In the genomic region with DNA sequence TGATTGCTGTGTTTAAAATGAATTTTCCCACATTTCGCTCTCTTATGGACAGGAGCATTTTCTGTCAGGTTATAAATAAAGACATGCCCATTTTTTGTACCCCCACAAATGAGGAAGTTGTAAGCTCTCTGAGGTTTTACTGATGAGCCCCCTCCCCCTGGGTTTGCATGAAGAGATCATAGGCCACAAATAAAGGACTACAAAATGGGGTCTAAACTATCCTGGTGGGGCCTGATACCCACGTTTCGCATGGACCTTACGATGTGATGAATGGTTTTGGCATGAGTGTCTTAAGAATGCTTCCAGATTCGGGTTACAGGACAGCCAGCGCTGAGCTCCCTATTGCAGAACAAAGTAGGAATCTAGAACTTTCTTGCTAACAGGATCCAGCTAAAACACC, we compare ENCODE assay signal across 9 cellular contexts. TPM values are rescaled to one million over a fixed set of nuclear protein-coding genes. Genes with fewer than 3 reads are reported as not detected.
DNase-seq lines count a peak whose midpoint lies in the region; ATAC-seq and TF ChIP-seq lines count a peak whose summit lies in the region.
"Had no signal": no experiment of that assay in that cellular context is flagged by ENCODE, and none has a peak within 500 bp of the region (broad histone marks: within the 10 kb centered on the region; RNA-seq: fewer than 3 reads in every experiment).

No MANE protein-coding gene starts in this region.

- no peak overlapping the region for H3K56ac ChIP-seq in mesendoderm (ENCODE audit: low read length)

- H4K5ac ChIP-seq in mesendoderm (ENCODE audit: low read length) = no peak overlapping the region

- peak overlapping the region; percentile 96 for H3K27ac Mint-ChIP-seq in activated B cell treated with CpG ODN at 0.5 μM for 24 hours
- H3K27ac Mint-ChIP-seq in naive thymus-derived CD4-positive, alpha-beta T cell = peak overlapping the region in 6 of 9 donors; percentile 97 to 100 (median 99)

- TF ChIP-seq CTCF in DND-41 (IDR thresholded peaks at IDR 0.05; ENCODE audit: borderline replicate concordance, extremely low read depth, low read length, poor library complexity, severe bottlenecking) = no peak
- TF ChIP-seq CTCF in activated B cell treated with CpG ODN at 0.5 μM for 24 hours (IDR thresholded peaks at IDR 0.05) = no peak
- TF ChIP-seq CTCF in vagina (IDR thresholded peaks at IDR 0.05) = no peak
- no peak for TF ChIP-seq CTCF in ascending aorta (IDR thresholded peaks at IDR 0.05)
- no peak for TF ChIP-seq CTCF in tibial nerve (IDR thresholded peaks at IDR 0.05)

- H3K9me3 Mint-ChIP-seq in activated B cell treated with CpG ODN at 0.5 μM for 24 hours = no peaks in the 10 kb centered on the region
- peaks cover 0 to 5% (median 0%) of the 10 kb centered on the region in 11 donors for H3K9me3 Mint-ChIP-seq in naive thymus-derived CD4-positive, alpha-beta T cell

- H3K36me3 Mint-ChIP-seq in activated B cell treated with CpG ODN at 0.5 μM for 24 hours (ENCODE audit: low read depth) = peaks cover 58% of the 10 kb centered on the region
- peaks cover 11 to 89% (median 51%) of the 10 kb centered on the region in 5 donors for H3K36me3 Mint-ChIP-seq in naive thymus-derived CD4-positive, alpha-beta T cell

- no peak for TF ChIP-seq POLR2A in vagina (IDR thresholded peaks at IDR 0.05)
- no peak for TF ChIP-seq POLR2A in tibial nerve (IDR thresholded peaks at IDR 0.05)

- H2AFZ ChIP-seq in DND-41 (ENCODE audit: low read depth, low read length) = no peak overlapping the region

- H3K9me3 ChIP-seq in DND-41 (ENCODE audit: insufficient read depth, low read length, severe bottlenecking) (no peaks in the 10 kb centered on the region), vagina (no peaks in the 10 kb centered on the region), ascending aorta (no peaks in the 10 kb centered on the region), tibial nerve (no peaks in the 10 kb centered on the region)
- no peaks in the 10 kb centered on the region for H3K9me3 ChIP-seq in naive thymus-derived CD4-positive, alpha-beta T cell (ENCODE audit: control insufficient read depth in 2 of 3, low read length in 3 of 3)

- H3K23ac ChIP-seq in mesendoderm (ENCODE audit: low read length) = no peak overlapping the region

- H3K27me3 ChIP-seq in DND-41 (ENCODE audit: insufficient read depth, low read length, poor library complexity) = no peaks in the 10 kb centered on the region
- no peaks in the 10 kb centered on the region for H3K27me3 ChIP-seq in naive thymus-derived CD4-positive, alpha-beta T cell (ENCODE audit: control insufficient read depth in 2 of 2, insufficient read depth in 2 of 2, low read length in 2 of 2)
- H3K27me3 ChIP-seq in vagina = no peaks in the 10 kb centered on the region
- H3K27me3 ChIP-seq in ascending aorta = no peaks in the 10 kb centered on the region
- peaks cover 0 to 15% of the 10 kb centered on the region in 2 donors for H3K27me3 ChIP-seq in tibial nerve
- peaks cover 2% of the 10 kb centered on the region for H3K27me3 ChIP-seq in mesendoderm (ENCODE audit: insufficient read depth, low read length, poor library complexity)

- no peak for TF ChIP-seq EP300 in tibial nerve (IDR thresholded peaks at IDR 0.05)

- no peak overlapping the region for H2BK120ac ChIP-seq in mesendoderm (ENCODE audit: low read depth, low read length)

- H3K4ac ChIP-seq in mesendoderm (ENCODE audit: low read depth, low read length) = no peak overlapping the region

- H3K4me1 ChIP-seq in DND-41 (ENCODE audit: insufficient read depth, low read length) (peaks cover 82% of the 10 kb centered on the region), vagina (no peaks in the 10 kb centered on the region), ascending aorta (no peaks in the 10 kb centered on the region), tibial nerve (no peaks in the 10 kb centered on the region), mesendoderm (ENCODE audit: control insufficient read depth, low read depth, low read length) (peaks cover 7% of the 10 kb centered on the region)
- peaks cover 36 to 65% of the 10 kb centered on the region in 2 donors for H3K4me1 ChIP-seq in naive thymus-derived CD4-positive, alpha-beta T cell (ENCODE audit: control insufficient read depth in 2 of 2, insufficient read depth in 2 of 2, low read length in 2 of 2)

- peaks cover 11% of the 10 kb centered on the region; the same call in 1 of the 2 replicates for H4K20me1 ChIP-seq in DND-41 (ENCODE audit: insufficient read depth, low read length)

- peak overlapping the region; percentile 100 for H3K4me3 Mint-ChIP-seq in activated B cell treated with CpG ODN at 0.5 μM for 24 hours
- H3K4me3 Mint-ChIP-seq in naive thymus-derived CD4-positive, alpha-beta T cell = peak overlapping the region; percentile 91 to 100 (median 99)

- intact Hi-C loops in activated B cell treated with CpG ODN at 0.5 μM for 24 hours (cut with micrococcal nuclease) (no loop called here), vagina (cut with DNase I) (no loop called here), ascending aorta (cut with DNase I) (no loop called here)
- intact Hi-C loops in naive thymus-derived CD4-positive, alpha-beta T cell (cut with micrococcal nuclease) = loop anchor here in 1 of 2 donors (1.0 kb wide), 1 partner anchor 30 kb away; no protein-coding TSS in a partner anchor

- H3K4me2 ChIP-seq in DND-41 (ENCODE audit: insufficient read depth, low read length) = peak overlapping the region; percentile 68
- no peak overlapping the region for H3K4me2 ChIP-seq in mesendoderm (ENCODE audit: low read length)

- no peak overlapping the region for H2BK5ac ChIP-seq in mesendoderm (ENCODE audit: low read length)

- no peaks in the 10 kb centered on the region for H3K27me3 Mint-ChIP-seq in activated B cell treated with CpG ODN at 0.5 μM for 24 hours
- no peaks in the 10 kb centered on the region for H3K27me3 Mint-ChIP-seq in naive thymus-derived CD4-positive, alpha-beta T cell

- peaks cover 28% of the 10 kb centered on the region for H3K36me3 ChIP-seq in DND-41 (ENCODE audit: insufficient read depth, low read length)
- H3K36me3 ChIP-seq in naive thymus-derived CD4-positive, alpha-beta T cell (ENCODE audit: control insufficient read depth in 2 of 3, insufficient read depth in 3 of 3, low read length in 3 of 3) = peaks cover 0 to 8% (median 0%) of the 10 kb centered on the region in 3 experiments
- H3K36me3 ChIP-seq in vagina = no peaks in the 10 kb centered on the region
- no peaks in the 10 kb centered on the region for H3K36me3 ChIP-seq in ascending aorta
- no peaks in the 10 kb centered on the region for H3K36me3 ChIP-seq in tibial nerve
- H3K36me3 ChIP-seq in mesendoderm (ENCODE audit: control insufficient read depth, insufficient read depth, low read length) = no peaks in the 10 kb centered on the region

- H4K8ac ChIP-seq in mesendoderm (ENCODE audit: low read depth, low read length) = no peak overlapping the region

- ATAC-seq in DND-41 (ENCODE audit: insufficient read depth, low read depth) = no peak
- peak; percentile 21 for ATAC-seq in activated B cell treated with CpG ODN at 0.5 μM for 24 hours (ENCODE audit: low read depth)
- no peak for ATAC-seq in naive thymus-derived CD4-positive, alpha-beta T cell

- H3K79me2 ChIP-seq in DND-41 (ENCODE audit: insufficient read depth, low read length) (peaks cover 100% of the 10 kb centered on the region), mesendoderm (ENCODE audit: control insufficient read depth, insufficient read depth, low read length) (no peaks in the 10 kb centered on the region)

- H3K27ac ChIP-seq in DND-41 (ENCODE audit: low read length) (peak overlapping the region; percentile 92), vagina (no peak overlapping the region), ascending aorta (no peak overlapping the region), tibial nerve (peak overlapping the region in 1 of 4 donors; percentile 32), mesendoderm (ENCODE audit: low read depth, low read length) (no peak overlapping the region)
- peak overlapping the region; percentile 90 for H3K27ac ChIP-seq in naive thymus-derived CD4-positive, alpha-beta T cell (ENCODE audit: low read depth, low read length)

- H2BK15ac ChIP-seq in mesendoderm (replicated peaks; ENCODE audit: low read depth) = no peak overlapping the region

- H3K18ac ChIP-seq in mesendoderm (ENCODE audit: low read length) = no peak overlapping the region

- 69 to 77% methylated on average over 6 of the region's 6 CpGs for WGBS in tibial nerve, 2 donors
- no CpG with 5 or more reads among the region's 6 CpGs for WGBS in mesendoderm (ENCODE audit: extremely low coverage, insufficient coverage, low lambda C conversion rate)

- peak overlapping the region in 1 of 2 experiments; percentile 30; a peak in 2 of 4 replicates for H3K4me3 ChIP-seq in DND-41 (ENCODE audit: low read depth in 1 of 2, low read length in 2 of 2)
- peak overlapping the region; percentile 84 for H3K4me3 ChIP-seq in naive thymus-derived CD4-positive, alpha-beta T cell (ENCODE audit: low read length)
- H3K4me3 ChIP-seq in vagina = no peak overlapping the region
- H3K4me3 ChIP-seq in ascending aorta = no peak overlapping the region
- H3K4me3 ChIP-seq in tibial nerve = no peak overlapping the region
- H3K4me3 ChIP-seq in mesendoderm (ENCODE audit: low read length) = no peak overlapping the region

- no peaks in the 10 kb centered on the region for H3K79me1 ChIP-seq in mesendoderm (ENCODE audit: low read length)

- peaks cover 86% of the 10 kb centered on the region for H3K4me1 Mint-ChIP-seq in activated B cell treated with CpG ODN at 0.5 μM for 24 hours
- H3K4me1 Mint-ChIP-seq in naive thymus-derived CD4-positive, alpha-beta T cell = peaks cover 16 to 74% (median 59%) of the 10 kb centered on the region in 7 donors

- no peak overlapping the region for H2AK5ac ChIP-seq in mesendoderm (ENCODE audit: low read length)

- POLR2A ChIA-PET in activated B cell treated with CpG ODN at 0.5 μM for 24 hours (lab: Charles Lee) = interaction anchor here (0.9 to 11.8 kb wide), 13 partner anchors 7 to 162 kb away, joined by 3 to 257 read pairs (median 24); no protein-coding TSS in a partner anchor
- POLR2A ChIA-PET in naive thymus-derived CD4-positive, alpha-beta T cell (lab: Charles Lee) = interaction anchor here (0.9 to 44.3 kb wide), 10 partner anchors 11 to 160 kb away, joined by 3 to 2368 read pairs (median 12); no protein-coding TSS in a partner anchor

- CTCF ChIA-PET in activated B cell treated with CpG ODN at 0.5 μM for 24 hours (lab: Charles Lee) = interaction anchor here (0.7 to 6.3 kb wide), 10 partner anchors 16 to 166 kb away, joined by 3 to 49 read pairs (median 3); no protein-coding TSS in a partner anchor
- CTCF ChIA-PET in naive thymus-derived CD4-positive, alpha-beta T cell (lab: Charles Lee) = interaction anchor here (0.7 to 13.1 kb wide), 13 partner anchors 10 to 108 kb away, joined by 3 to 210 read pairs (median 4); no protein-coding TSS in a partner anchor

- H3K9ac ChIP-seq in DND-41 (ENCODE audit: low read depth, low read length) = peak overlapping the region; percentile 64; the same call in 1 of the 2 replicates
- no peak overlapping the region for H3K9ac ChIP-seq in mesendoderm (ENCODE audit: low read length)

- DNase-seq in DND-41 (peak; percentile 44), Kasumi-1 (lab: John Stamatoyannopoulos, UW) (peak; percentile 72 to 73), activated B cell treated with CpG ODN at 0.5 μM for 24 hours (no peak), vagina (ENCODE audit: extremely low spot score in 2 of 2) (no peak), ascending aorta (ENCODE audit: low spot score in 2 of 2) (no peak), tibial nerve (ENCODE audit: low spot score in 2 of 2) (no peak), mesendoderm (no peak)
- no peak for DNase-seq in naive thymus-derived CD4-positive, alpha-beta T cell
- DNase-seq: NCI-H1694 had no signal

RNA-seq across cellular contexts. Expression of a gene that starts 5.8 kb away (rescaled TPM):
- 301 and 325 TPM in 2 replicates for total RNA-seq in activated B cell treated with CpG ODN at 0.5 μM for 24 hours
- total RNA-seq in naive thymus-derived CD4-positive, alpha-beta T cell = 100 to 1,000 TPM; 388 to 548 (median 463) TPM
- 100 to 1,000 TPM; 258 to 318 TPM for polyA plus RNA-seq in naive thymus-derived CD4-positive, alpha-beta T cell
- 44.9 TPM for total RNA-seq in vagina
- total RNA-seq in ascending aorta = 3.6 TPM
- total RNA-seq in tibial nerve = 10 to 100 TPM in 3 of 4 donors, 1 to 10 TPM in 1; 9.6 to 32.1 (median 20.7) TPM
- polyA plus RNA-seq in mesendoderm (2013, experiment 1 of 2) = 0.29 TPM
- polyA plus RNA-seq in mesendoderm (2013, experiment 2 of 2) = 0.31 TPM

Comparison
In these comparisons a context has a peak if more than half of its experiments do, and no peak if none do; other contexts are left out.
1. DNase-seq: peak in DND-41 (single experiment) and Kasumi-1 (2 of 2); none in activated B cell treated with CpG ODN at 0.5 μM for 24 hours (single experiment), naive thymus-derived CD4-positive, alpha-beta T cell (0 of 9), vagina (0 of 2), ascending aorta (0 of 2), tibial nerve (0 of 2) and mesendoderm (single experiment).
2. H3K27ac ChIP-seq: peak in DND-41 (single experiment) and naive thymus-derived CD4-positive, alpha-beta T cell (single experiment); none in vagina (single experiment), ascending aorta (0 of 2) and mesendoderm (single experiment).